In genomic region chr9:37445832-37446231, GRCh38 we compare ENCODE assay signal across 26 cellular contexts.
"Had no signal": no experiment of that assay in that cellular context is flagged by ENCODE, and none has a peak within 500 bp of the region (broad histone marks: within the 10 kb centered on the region; RNA-seq: fewer than 3 reads in every experiment).

No MANE protein-coding gene starts in this region.

- H3K27me3 ChIP-seq: breast epithelium, SJSA1 had no signal

- H3K27ac ChIP-seq: breast epithelium, SJSA1 had no signal

- H3K9me3 Mint-ChIP-seq: activated CD4-positive, alpha-beta memory T cell treated with anti-CD3 and anti-CD28 coated beads, Interleukin-2, amount 10 ng/mL, durations not matched to agents 7 days and 5 days; activated naive CD4-positive, alpha-beta T cell treated with anti-CD3 and anti-CD28 coated beads, Interleukin-2, amount 50 U/mL, for 24 hours had no signal

- H3K4me3 ChIP-seq: breast epithelium, SJSA1 had no signal

- H3K4me3 Mint-ChIP-seq: activated CD4-positive, alpha-beta memory T cell treated with anti-CD3 and anti-CD28 coated beads, Interleukin-2, amount 10 ng/mL, durations not matched to agents 7 days and 5 days; activated CD4-positive, alpha-beta T cell treated with anti-CD3 and anti-CD28 coated beads for 36 hours; activated naive CD4-positive, alpha-beta T cell treated with anti-CD3 and anti-CD28 coated beads, Interleukin-2, amount 50 U/mL, for 24 hours had no signal

- H3K27me3 Mint-ChIP-seq: activated CD4-positive, alpha-beta memory T cell treated with anti-CD3 and anti-CD28 coated beads, Interleukin-2, amount 10 ng/mL, durations not matched to agents 7 days and 5 days; activated CD4-positive, alpha-beta T cell treated with anti-CD3 and anti-CD28 coated beads for 36 hours; activated naive CD4-positive, alpha-beta T cell treated with anti-CD3 and anti-CD28 coated beads, Interleukin-2, amount 50 U/mL, for 24 hours had no signal

- ATAC-seq: activated CD4-positive, alpha-beta T cell treated with anti-CD3 and anti-CD28 coated beads for 36 hours; PC-3; SK-N-SH treated with all-trans-retinoic acid at 6 μM for 48 hours had no signal

- H3K4me1 ChIP-seq: breast epithelium, SJSA1 had no signal

- FAIRE-seq: RCC 7860 had no signal

- H3K4me1 Mint-ChIP-seq: activated CD4-positive, alpha-beta memory T cell treated with anti-CD3 and anti-CD28 coated beads, Interleukin-2, amount 10 ng/mL, durations not matched to agents 7 days and 5 days had no signal

- DNase-seq: activated CD4-positive, alpha-beta memory T cell treated with anti-CD3 and anti-CD28 coated beads, Interleukin-2, amount 10 ng/mL, durations not matched to agents 7 days and 5 days; activated CD4-positive, alpha-beta T cell treated with anti-CD3 and anti-CD28 coated beads for 36 hours; activated CD4-positive, alpha-beta T cell treated with anti-CD3 and anti-CD28 coated beads, Interleukin-2, amount 50 U/mL, for 1 hour; activated effector memory CD4-positive, alpha-beta T cell treated with Interleukin-2 at 50 U/mL for 16 hours; activated naive CD4-positive, alpha-beta T cell; activated T-cell treated with anti-CD3 and anti-CD28 coated beads for 4 hours; aorta; central memory CD4-positive, alpha-beta T cell; IMR-90; KBM-7; NCI-H1092; NCI-H1417 treated with DMSO at 0.1 percent for 48 hours; NCI-H1694; NCI-H2029; NCI-H2107; NCI-H2171 treated with DMSO at 0.1 percent for 48 hours; NCI-H226; NCI-H510A treated with DMSO at 0.1 percent for 48 hours; PC-3; SHP77; SW 1271 had no signal

- H3K27ac Mint-ChIP-seq: activated CD4-positive, alpha-beta memory T cell treated with anti-CD3 and anti-CD28 coated beads, Interleukin-2, amount 10 ng/mL, durations not matched to agents 7 days and 5 days; activated CD4-positive, alpha-beta T cell treated with anti-CD3 and anti-CD28 coated beads for 36 hours; activated naive CD4-positive, alpha-beta T cell treated with anti-CD3 and anti-CD28 coated beads, Interleukin-2, amount 50 U/mL, for 24 hours had no signal

- H3K9me3 ChIP-seq: breast epithelium, SJSA1 had no signal
